Comparison of ENCODE assay signal across 17 cellular contexts in genomic region chr17:61407211-61407911, GRCh38. TPM values are rescaled to one million over a fixed set of nuclear protein-coding genes. Genes with fewer than 3 reads are reported as not detected.
A peak's percentile ranks its signal among the peaks of the same experiment; 100 is the strongest.
DNase-seq lines count a peak whose midpoint lies in the region; ATAC-seq and TF ChIP-seq lines count a peak whose summit lies in the region.
"Had no signal": no experiment of that assay in that cellular context is flagged by ENCODE, and none has a peak within 500 bp of the region (broad histone marks: within the 10 kb centered on the region; RNA-seq: fewer than 3 reads in every experiment).

No MANE protein-coding gene starts in this region.

- no peaks in the 10 kb centered on the region for H3K36me3 Mint-ChIP-seq in activated B cell treated with CpG ODN at 0.5 μM for 24 hours (ENCODE audit: low read depth)
- peaks cover 10 to 12% of the 10 kb centered on the region in 2 donors for H3K36me3 Mint-ChIP-seq in CD14-positive monocyte
- H3K36me3 Mint-ChIP-seq: activated naive CD8-positive, alpha-beta T cell treated with anti-CD3 and anti-CD28 coated beads, Interleukin-2, amount 10 ng/mL, durations not matched to agents 7 days and 5 days had no signal

- H3K4me1 Mint-ChIP-seq in activated B cell treated with CpG ODN at 0.5 μM for 24 hours (peaks cover 52% of the 10 kb centered on the region), CD14-positive monocyte (peaks cover 41% of the 10 kb centered on the region)

- intact Hi-C loops in activated B cell treated with CpG ODN at 0.5 μM for 24 hours (cut with micrococcal nuclease) = loop anchor here (10.0 kb wide), 1 partner anchor 263 kb away; no protein-coding TSS in a partner anchor
- intact Hi-C loops in CD14-positive monocyte (cut with micrococcal nuclease) = no loop called here

- peak overlapping the region; percentile 10 for H3K4me2 ChIP-seq in smooth muscle cell

- H3K27me3 ChIP-seq in H7 (ENCODE audit: control insufficient read depth, insufficient read depth, low read length) (peaks cover 99% of the 10 kb centered on the region), right atrium auricular region (peaks cover 19 to 20% of the 10 kb centered on the region in 2 donors), smooth muscle cell (ENCODE audit: low read depth) (peaks cover 35% of the 10 kb centered on the region)

- WGBS in smooth muscle cell (ENCODE audit: low lambda C conversion rate) = 66% methylated on average over 6 of the region's 6 CpGs

- no peak overlapping the region for H3K4me3 ChIP-seq in H7 (ENCODE audit: insufficient read depth, low read depth, low read length)
- no peak overlapping the region for H3K4me3 ChIP-seq in right atrium auricular region
- no peak overlapping the region for H3K4me3 ChIP-seq in smooth muscle cell
- H3K4me3 ChIP-seq: GM23248, lung had no signal

- H3K4me1 ChIP-seq in right atrium auricular region = peaks cover 0 to 56% of the 10 kb centered on the region in 2 donors
- peaks cover 33% of the 10 kb centered on the region for H3K4me1 ChIP-seq in smooth muscle cell (ENCODE audit: low read depth)

- H3K4me3 Mint-ChIP-seq in activated B cell treated with CpG ODN at 0.5 μM for 24 hours (no peak overlapping the region), CD14-positive monocyte (peak overlapping the region in 1 of 2 donors; percentile 65)
- H3K4me3 Mint-ChIP-seq: activated naive CD8-positive, alpha-beta T cell treated with anti-CD3 and anti-CD28 coated beads, Interleukin-2, amount 10 ng/mL, durations not matched to agents 7 days and 5 days had no signal

- DNase-seq in H7 (peak; percentile 33), activated B cell treated with CpG ODN at 0.5 μM for 24 hours (peak; percentile 12), right atrium auricular region (ENCODE audit: low spot score) (no peak), smooth muscle cell (lab: John Stamatoyannopoulos, UW; ENCODE audit: unreplicated experiment) (no peak), NCI-H446 treated with DMSO at 0.1 percent for 48 hours (lab: John Stamatoyannopoulos, UW) (no peak), anterior cingulate cortex (lab: John Stamatoyannopoulos, UW) (no peak), RWPE1 (ENCODE audit: low spot score) (no peak), CD14-positive monocyte (ENCODE audit: low spot score) (no peak)
- DNase-seq: activated naive CD8-positive, alpha-beta T cell treated with anti-CD3 and anti-CD28 coated beads, Interleukin-2, amount 10 ng/mL, durations not matched to agents 7 days and 5 days; GM23248; NCI-H1105; NCI-H510A had no signal

- H3K9me3 ChIP-seq in right atrium auricular region = no peaks in the 10 kb centered on the region
- H3K9me3 ChIP-seq in smooth muscle cell (replicated peaks; ENCODE audit: low read depth) = no peaks in the 10 kb centered on the region

- H3K79me2 ChIP-seq in smooth muscle cell (ENCODE audit: low read depth) = peaks cover 45% of the 10 kb centered on the region

- no peak overlapping the region for H2AFZ ChIP-seq in smooth muscle cell (ENCODE audit: low read depth)
- H2AFZ ChIP-seq: GM23248 had no signal

- no peaks in the 10 kb centered on the region for H3K36me3 ChIP-seq in H7 (replicated peaks; ENCODE audit: control insufficient read depth, insufficient read depth, low read length)
- H3K36me3 ChIP-seq in right atrium auricular region = no peaks in the 10 kb centered on the region
- no peaks in the 10 kb centered on the region for H3K36me3 ChIP-seq in smooth muscle cell (ENCODE audit: low read depth)

- no peak for ATAC-seq in activated B cell treated with CpG ODN at 0.5 μM for 24 hours (ENCODE audit: low read depth)
- ATAC-seq: Panc1 had no signal

- peaks cover 18% of the 10 kb centered on the region for H3F3A ChIP-seq in smooth muscle cell (ENCODE audit: low read depth)

- POLR2A ChIA-PET in activated B cell treated with CpG ODN at 0.5 μM for 24 hours (lab: Charles Lee) (no interaction called here), RWPE1 (lab: Yijun Ruan, JAX; ENCODE audit: low non-redundant PET) (interaction anchor here (0.5 kb wide), 1 partner anchor 152 kb away, joined by 3 read pairs; no protein-coding TSS in a partner anchor)

- H3K9me3 Mint-ChIP-seq in activated B cell treated with CpG ODN at 0.5 μM for 24 hours (no peaks in the 10 kb centered on the region), CD14-positive monocyte (peaks cover 0 to 43% (median 23%) of the 10 kb centered on the region in 7 donors)
- H3K9me3 Mint-ChIP-seq: activated naive CD8-positive, alpha-beta T cell treated with anti-CD3 and anti-CD28 coated beads, Interleukin-2, amount 10 ng/mL, durations not matched to agents 7 days and 5 days had no signal

- H3K27ac Mint-ChIP-seq in activated B cell treated with CpG ODN at 0.5 μM for 24 hours (no peak overlapping the region), CD14-positive monocyte (no peak overlapping the region)
- H3K27ac Mint-ChIP-seq: activated naive CD8-positive, alpha-beta T cell treated with anti-CD3 and anti-CD28 coated beads, Interleukin-2, amount 10 ng/mL, durations not matched to agents 7 days and 5 days had no signal

- H3K9ac ChIP-seq in smooth muscle cell (ENCODE audit: low read depth) = no peak overlapping the region
- H3K9ac ChIP-seq: GM23248 had no signal

- H3K27me3 Mint-ChIP-seq in activated B cell treated with CpG ODN at 0.5 μM for 24 hours (peaks cover 52% of the 10 kb centered on the region), CD14-positive monocyte (ENCODE audit: low read depth in 3 of 3) (peaks cover 82 to 97% (median 88%) of the 10 kb centered on the region in 3 donors)

- H3K27ac ChIP-seq in right atrium auricular region = peak overlapping the region; percentile 14 to 26
- H3K27ac ChIP-seq in smooth muscle cell (ENCODE audit: low read depth) = no peak overlapping the region
- no peak overlapping the region for H3K27ac ChIP-seq in RWPE1
- H3K27ac ChIP-seq: C4-2B, GM23248 had no signal

- CTCF ChIA-PET in activated B cell treated with CpG ODN at 0.5 μM for 24 hours (lab: Charles Lee) (no interaction called here), RWPE1 (lab: Yijun Ruan, JAX) (interaction anchor here (2.4 kb wide), 1 partner anchor 687 kb away, joined by 15 read pairs; no protein-coding TSS in a partner anchor)

- TF ChIP-seq CTCF in activated B cell treated with CpG ODN at 0.5 μM for 24 hours (IDR thresholded peaks at IDR 0.05) (no peak), right atrium auricular region (IDR thresholded peaks at IDR 0.05) (no peak), smooth muscle cell (IDR thresholded peaks at IDR 0.05; ENCODE audit: borderline replicate concordance, insufficient read depth, poor library complexity, severe bottlenecking) (no peak), RWPE1 (conservative IDR thresholded peaks at IDR 0.05; ENCODE audit: low read depth) (no peak), CD14-positive monocyte (IDR thresholded peaks at IDR 0.05) (no peak)

- H4K20me1 ChIP-seq in smooth muscle cell (ENCODE audit: low read depth) = peaks cover 63% of the 10 kb centered on the region

RNA-seq across cellular contexts. Expression of gene TBX2, which starts 7.7 kb away (rescaled TPM):
- not detected in 2 replicates for total RNA-seq in H7 (2014; rRNA removed; shearing (Covaris generic))
- total RNA-seq in activated B cell treated with CpG ODN at 0.5 μM for 24 hours = not detected in 2 replicates
- total RNA-seq in right atrium auricular region = 1 to 10 TPM; 4.3 to 6.9 TPM
- 40.0 and 46.7 TPM in 2 replicates for total RNA-seq in smooth muscle cell
- polyA plus RNA-seq in smooth muscle cell = 96.5 and 146 TPM in 2 replicates
- polyA plus RNA-seq in CD14-positive monocyte = not detected
- total RNA-seq: activated naive CD8-positive, alpha-beta T cell treated with anti-CD3 and anti-CD28 coated beads, Interleukin-2, amount 10 ng/mL, durations not matched to agents 7 days and 5 days had no signal

RNA-seq across cellular contexts. Expression of gene TBX4, which starts 44.9 kb away (rescaled TPM):
- not detected in 2 replicates for total RNA-seq in H7 (2014; rRNA removed; shearing (Covaris generic))
- total RNA-seq in activated B cell treated with CpG ODN at 0.5 μM for 24 hours = not detected in 2 replicates
- not detected for total RNA-seq in right atrium auricular region
- total RNA-seq in smooth muscle cell = 14.1 and 15.4 TPM in 2 replicates
- polyA plus RNA-seq in smooth muscle cell = 14.6 and 22.7 TPM in 2 replicates
- not detected for polyA plus RNA-seq in CD14-positive monocyte
- total RNA-seq: activated naive CD8-positive, alpha-beta T cell treated with anti-CD3 and anti-CD28 coated beads, Interleukin-2, amount 10 ng/mL, durations not matched to agents 7 days and 5 days; glomerular endothelial cell; GM23248; osteocyte had no signal
- polyA plus RNA-seq: GM23248 had no signal

Comparison
In these comparisons a context has a peak if more than half of its experiments do, and no peak if none do; other contexts are left out.
1. DNase-seq: peak in H7 (single experiment) and activated B cell treated with CpG ODN at 0.5 μM for 24 hours (single experiment); none in right atrium auricular region (single experiment), smooth muscle cell (single experiment), NCI-H446 treated with DMSO at 0.1 percent for 48 hours (single experiment), anterior cingulate cortex (0 of 58), RWPE1 (single experiment) and CD14-positive monocyte (single experiment).
2. H3K27ac ChIP-seq: peak in right atrium auricular region (2 of 2); none in smooth muscle cell (single experiment) and RWPE1 (single experiment).
3. RNA of gene TBX4, which starts 44.9 kb away (total RNA-seq): 14.1 to 15.4 TPM in smooth muscle cell; not detected in activated B cell treated with CpG ODN at 0.5 μM for 24 hours, not detected in H7 and not detected in right atrium auricular region; every median in the first group is over 10 times any median in the second.